ENCODE assay signal across 10 cellular contexts in the genomic region with DNA sequence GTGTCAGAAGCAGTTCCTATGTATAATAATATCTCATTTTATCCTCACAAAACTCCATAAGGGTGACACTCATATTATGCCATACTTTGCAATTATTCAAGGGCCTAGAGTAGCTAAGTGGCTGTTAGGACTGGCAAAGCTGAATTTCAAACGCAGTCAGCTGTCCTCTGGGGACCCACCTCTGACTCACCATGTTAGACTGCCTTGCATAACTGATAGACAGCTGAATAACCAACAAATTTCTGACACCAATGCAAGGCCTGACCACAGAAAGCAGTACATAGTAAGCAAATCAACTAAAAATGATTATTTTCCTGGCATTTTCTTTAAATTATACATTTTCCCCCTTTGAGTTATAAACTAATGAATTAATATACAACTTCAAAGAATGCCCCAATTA.
DNase-seq lines count a peak whose midpoint lies in the region; ATAC-seq and TF ChIP-seq lines count a peak whose summit lies in the region.
"Had no signal": no experiment of that assay in that cellular context is flagged by ENCODE, and none has a peak within 500 bp of the region (broad histone marks: within the 10 kb centered on the region; RNA-seq: fewer than 3 reads in every experiment).

No MANE protein-coding gene starts in this region.

- H3K27ac ChIP-seq in right atrium auricular region = no peak overlapping the region
- H3K27ac ChIP-seq: upper lobe of left lung had no signal

- H3K4me1 ChIP-seq in right atrium auricular region = peaks cover 0 to 10% of the 10 kb centered on the region in 2 donors

- DNase-seq in AG10803 (ENCODE audit: low read depth) = peak; percentile 70
- peak; percentile 27 for DNase-seq in T1000 (lab: John Stamatoyannopoulos, UW)
- peak; percentile 74 for DNase-seq in right atrium auricular region (ENCODE audit: low spot score)
- DNase-seq in NCI-H1105 treated with DMSO at 0.1 percent for 48 hours (lab: John Stamatoyannopoulos, UW) = no peak
- DNase-seq in stimulated activated CD4-positive, alpha-beta T cell treated with anti-CD3 and anti-CD28 coated beads, Interleukin-2, amount 100 ng/mL, for 24 hours = no peak
- no peak for DNase-seq in GM13977 (ENCODE audit: low spot score)
- no peak for DNase-seq in G401 (ENCODE audit: low spot score)
- DNase-seq: activated naive CD4-positive, alpha-beta T cell treated with anti-CD3 and anti-CD28 coated beads, Interleukin-2, amount 50 U/mL, for 16 hours had no signal

- peaks cover 0 to 4% of the 10 kb centered on the region in 2 donors for H3K9me3 ChIP-seq in right atrium auricular region
- H3K9me3 ChIP-seq: upper lobe of left lung had no signal

- H3K27me3 ChIP-seq in right atrium auricular region = no peaks in the 10 kb centered on the region
- H3K27me3 ChIP-seq: upper lobe of left lung had no signal

- in situ Hi-C loops in GM13977 (cut with MboI; ENCODE audit: low pct_unique_long_range_greater_than_20kb, low sequenced_read_pairs, unreplicated experiment) = no loop called here
- in situ Hi-C loops in G401 (cut with HindIII; ENCODE audit: low sequenced_read_pairs) = no loop called here

- no peaks in the 10 kb centered on the region for H3K36me3 ChIP-seq in right atrium auricular region
- H3K36me3 ChIP-seq: upper lobe of left lung had no signal

- TF ChIP-seq CTCF in AG10803 (conservative IDR thresholded peaks at IDR 0.05; ENCODE audit: low read length) (no peak), right atrium auricular region (IDR thresholded peaks at IDR 0.05) (no peak), GM13977 (IDR thresholded peaks at IDR 0.05; ENCODE audit: extremely low read depth, insufficient read depth, missing control alignments) (no peak)

- H3K4me3 ChIP-seq in AG10803 (ENCODE audit: low read length) (no peak overlapping the region), right atrium auricular region (no peak overlapping the region)
- H3K4me3 ChIP-seq: upper lobe of left lung had no signal

- ATAC-seq in HG02588 (IDR thresholded peaks at IDR 0.05; ENCODE audit: unreplicated experiment) = peak; percentile 76

Comparison
In these comparisons a context has a peak if more than half of its experiments do, and no peak if none do; other contexts are left out.
1. DNase-seq: peak in AG10803 (single experiment), T1000 (single experiment) and right atrium auricular region (single experiment); none in NCI-H1105 treated with DMSO at 0.1 percent for 48 hours (single experiment), stimulated activated CD4-positive, alpha-beta T cell treated with anti-CD3 and anti-CD28 coated beads, Interleukin-2, amount 100 ng/mL, for 24 hours (0 of 2), GM13977 (single experiment) and G401 (single experiment).